23 cellular contexts compared by ENCODE assay signal in the genomic region with DNA sequence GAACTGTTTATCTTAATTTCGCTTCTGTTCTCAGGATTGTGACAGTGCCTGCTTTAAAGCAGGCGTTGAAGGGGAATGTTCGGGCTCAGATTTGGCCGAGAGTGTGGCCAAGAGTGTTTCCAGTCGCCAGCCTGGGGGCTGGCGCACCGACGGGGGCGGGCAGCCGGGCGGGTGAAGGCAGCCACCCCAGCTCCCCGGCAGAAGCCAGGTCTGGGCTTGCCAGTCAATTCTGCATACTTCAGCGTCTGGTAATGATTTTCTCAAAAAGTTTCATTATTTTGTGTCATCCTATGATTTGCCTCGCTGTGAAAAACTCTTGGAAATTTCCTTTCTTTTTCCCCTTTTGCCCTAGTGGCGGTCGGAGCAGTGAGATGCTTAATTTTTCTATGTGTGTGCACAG. TPM values are rescaled to one million over a fixed set of nuclear protein-coding genes. Genes with fewer than 3 reads are reported as not detected.
A peak's percentile ranks its signal among the peaks of the same experiment; 100 is the strongest.
DNase-seq lines count a peak whose midpoint lies in the region; ATAC-seq and TF ChIP-seq lines count a peak whose summit lies in the region.
"Had no signal": no experiment of that assay in that cellular context is flagged by ENCODE, and none has a peak within 500 bp of the region (broad histone marks: within the 10 kb centered on the region; RNA-seq: fewer than 3 reads in every experiment).

No MANE protein-coding gene starts in this region.

- TF ChIP-seq POLR2A in IMR-90 (IDR thresholded peaks at IDR 0.05; ENCODE audit: low read depth, low read length) (no peak), esophagus muscularis mucosa (IDR thresholded peaks at IDR 0.05; ENCODE audit: low read depth) (no peak)

- H2AK5ac ChIP-seq in IMR-90 (ENCODE audit: low read depth, low read length): no peak overlapping the region

- no peak overlapping the region for H3K23ac ChIP-seq in IMR-90 (ENCODE audit: low read depth, low read length)

- H3K56ac ChIP-seq in IMR-90 (ENCODE audit: extremely low read depth, insufficient read depth, low read length): no peak overlapping the region

- H4K5ac ChIP-seq in IMR-90 (ENCODE audit: low read depth, low read length): no peak overlapping the region

- no peaks in the 10 kb centered on the region for H4K20me1 ChIP-seq in IMR-90 (ENCODE audit: insufficient read depth, low read length)

- CTCF ChIA-PET in IMR-90 (lab: Yijun Ruan, JAX): no interaction called here

- no peak overlapping the region for H3K14ac ChIP-seq in IMR-90 (replicated peaks; ENCODE audit: low read depth, low read length)

- no peaks in the 10 kb centered on the region for H3K79me1 ChIP-seq in IMR-90 (ENCODE audit: low read depth in 1 of 2, low read length in 2 of 2)

- peak; percentile 15 for TF ChIP-seq CTCF in AG09309 (IDR thresholded peaks at IDR 0.05; ENCODE audit: control insufficient read depth, insufficient read depth, low read depth, low read length, missing control alignments)
- no peak for TF ChIP-seq CTCF in IMR-90 (conservative IDR thresholded peaks at IDR 0.05; ENCODE audit: low read depth, low read length)
- no peak for TF ChIP-seq CTCF in esophagus muscularis mucosa (IDR thresholded peaks at IDR 0.05)
- TF ChIP-seq CTCF in psoas muscle (IDR thresholded peaks at IDR 0.05): no peak

- no peak overlapping the region for H2BK20ac ChIP-seq in IMR-90 (ENCODE audit: low read depth, low read length)

- H3K4me2 ChIP-seq in IMR-90 (ENCODE audit: low read depth, low read length): peak overlapping the region; percentile 27; the same call in 1 of the 2 replicates

- no peak for DNase-seq in AG09309 (ENCODE audit: low read depth)
- no peak for DNase-seq in IMR-90
- DNase-seq in esophagus muscularis mucosa (ENCODE audit: extremely low spot score): no peak
- DNase-seq in NCI-H1436 (lab: John Stamatoyannopoulos, UW): no peak
- DNase-seq in psoas muscle: no peak
- no peak for DNase-seq in caudate nucleus (lab: John Stamatoyannopoulos, UW)
- no peak for DNase-seq in NCI-H1417 (lab: John Stamatoyannopoulos, UW)
- DNase-seq: activated CD4-positive, alpha-beta T cell treated with anti-CD3 and anti-CD28 coated beads for 1 hour; activated CD8-positive, alpha-beta memory T cell treated with anti-CD3 and anti-CD28 coated beads for 24 hours; activated naive CD4-positive, alpha-beta T cell treated with anti-CD3 and anti-CD28 coated beads, Interleukin-2, amount 10 ng/mL, durations not matched to agents 7 days and 5 days; activated T-cell treated with anti-CD3 and anti-CD28 coated beads, Interleukin-2, amount 50 U/mL, for 4 hours; aorta; Caco-2; HCEC 1CT; hypothalamus; naive B cell; NCI-H524; T1000 had no signal

- peaks cover 3% of the 10 kb centered on the region; the same call in 1 of the 2 replicates for H3K4me1 ChIP-seq in IMR-90 (ENCODE audit: control insufficient read depth, insufficient read depth, low read length)
- peaks cover 0 to 7% (median 2%) of the 10 kb centered on the region in 4 donors for H3K4me1 ChIP-seq in esophagus muscularis mucosa
- H3K4me1 ChIP-seq in muscle layer of duodenum (ENCODE audit: control insufficient read depth in 1 of 2, insufficient read depth in 2 of 2, low read length in 2 of 2): no peaks in the 10 kb centered on the region
- H3K4me1 ChIP-seq in psoas muscle: no peaks in the 10 kb centered on the region
- H3K4me1 ChIP-seq: Caco-2, right atrium auricular region had no signal

- H3K4ac ChIP-seq in IMR-90 (ENCODE audit: low read depth, low read length): no peak overlapping the region

- H3K27ac ChIP-seq in IMR-90 (ENCODE audit: insufficient read depth, low read length) (no peak overlapping the region), esophagus muscularis mucosa (replicated peaks in 1 of 4) (no peak overlapping the region), muscle layer of duodenum (ENCODE audit: low read length) (peak overlapping the region; percentile 51), psoas muscle (no peak overlapping the region), caudate nucleus (ENCODE audit: low read depth, low read length) (no peak overlapping the region)

- no peak overlapping the region for H3K9ac ChIP-seq in IMR-90 (ENCODE audit: low read depth, low read length)

- intact Hi-C loops in IMR-90 (cut with micrococcal nuclease): no loop called here
- intact Hi-C loops in esophagus muscularis mucosa (cut with DNase I): no loop called here
- intact Hi-C loops in psoas muscle (cut with DNase I): no loop called here

- H4K8ac ChIP-seq in IMR-90 (ENCODE audit: low read depth in 2 of 2, low read length in 2 of 2): no peak overlapping the region

- 39% methylated on average over 4 of the region's 16 CpGs; no CpG with 5 or more reads in 1 of the 2 experiments for WGBS in IMR-90 (ENCODE audit: extremely low coverage in 2 of 2, insufficient read length in 1 of 2), 2 experiments
- 77% methylated on average over 16 of the region's 16 CpGs for WGBS in esophagus muscularis mucosa
- 73 to 82% (median 77%) methylated on average over 16 of the region's 16 CpGs for WGBS in psoas muscle, 3 donors

- H3K4me3 ChIP-seq in AG09309 (ENCODE audit: control insufficient read depth, low read depth, low read length) (peak overlapping the region; percentile 40), IMR-90 (ENCODE audit: insufficient read depth, low read depth, low read length) (no peak overlapping the region; the same call in 1 of the 2 replicates), esophagus muscularis mucosa (peak overlapping the region in 3 of 4 donors; percentile 9 to 36 (median 26)), muscle layer of duodenum (ENCODE audit: low read depth in 1 of 2, low read length in 2 of 2) (peak overlapping the region; percentile 31 to 48), psoas muscle (no peak overlapping the region)

- H3K9me1 ChIP-seq in IMR-90 (ENCODE audit: insufficient read depth, low read length): no peaks in the 10 kb centered on the region

- BruUV-seq in IMR-90 (replicated peaks; lab: Mats Ljungman, UMichigan): no TSS peak

- H3K27me3 ChIP-seq in IMR-90 (ENCODE audit: control insufficient read depth, insufficient read depth, low read length) (peaks cover 7% of the 10 kb centered on the region; the same call in 1 of the 2 replicates), esophagus muscularis mucosa (peaks cover 0 to 8% (median 0%) of the 10 kb centered on the region in 4 donors), muscle layer of duodenum (ENCODE audit: low read depth, low read length) (no peaks in the 10 kb centered on the region), psoas muscle (ENCODE audit: insufficient read depth in 3 of 3, low read length in 2 of 3) (no peaks in the 10 kb centered on the region)
- H3K27me3 ChIP-seq: right atrium auricular region had no signal

- no peak overlapping the region for H2BK5ac ChIP-seq in IMR-90 (ENCODE audit: low read depth, low read length, poor library complexity, severe bottlenecking)

- POLR2A ChIA-PET in IMR-90 (lab: Charles Lee; ENCODE audit: unreplicated experiment): no interaction called here

- H2AK9ac ChIP-seq in IMR-90 (replicated peaks; ENCODE audit: low read depth, low read length, poor library complexity): no peak overlapping the region

- in situ Hi-C loops in IMR-90 (cut with MboI; ENCODE audit: low sequenced_read_pairs): no loop called here

- H4K91ac ChIP-seq in IMR-90 (ENCODE audit: insufficient read depth, low read depth, low read length): no peak overlapping the region

- no peak overlapping the region for H2BK120ac ChIP-seq in IMR-90 (ENCODE audit: low read depth, low read length)

- TF ChIP-seq EP300 in esophagus muscularis mucosa (IDR thresholded peaks at IDR 0.05): no peak

- ATAC-seq in IMR-90 (ENCODE audit: low read depth) (no peak; the same call in 1 of the 2 replicates), psoas muscle (no peak)
- ATAC-seq: activated T-cell treated with anti-CD3 and anti-CD28 coated beads, Interleukin-2, amount 50 U/mL, for 4 hours had no signal

- H3K9me3 ChIP-seq in IMR-90 (ENCODE audit: control insufficient read depth, insufficient read depth, low read length): no peaks in the 10 kb centered on the region
- H3K9me3 ChIP-seq in esophagus muscularis mucosa: peaks cover 0 to 5% (median 0%) of the 10 kb centered on the region in 4 donors
- H3K9me3 ChIP-seq in muscle layer of duodenum (ENCODE audit: control insufficient read depth in 1 of 2, low read length in 2 of 2): no peaks in the 10 kb centered on the region
- H3K9me3 ChIP-seq in psoas muscle: no peaks in the 10 kb centered on the region
- H3K9me3 ChIP-seq: Caco-2, right atrium auricular region had no signal

- dilution Hi-C loops in IMR-90 (cut with HindIII; ENCODE audit: low sequenced_read_pairs, unreplicated experiment): no loop called here

- H2BK15ac ChIP-seq in IMR-90 (ENCODE audit: low read depth, low read length): no peak overlapping the region

- H2AFZ ChIP-seq in IMR-90 (replicated peaks; ENCODE audit: low read length, poor library complexity): peak overlapping the region; percentile 61

- no peak for TF ChIP-seq RAD21 in IMR-90 (IDR thresholded peaks at IDR 0.05; ENCODE audit: low read length)

- H3K18ac ChIP-seq in IMR-90 (ENCODE audit: low read depth, low read length): no peak overlapping the region

- H3K36me3 ChIP-seq in IMR-90 (ENCODE audit: control insufficient read depth, insufficient read depth, low read length): no peaks in the 10 kb centered on the region
- H3K36me3 ChIP-seq in esophagus muscularis mucosa: no peaks in the 10 kb centered on the region
- no peaks in the 10 kb centered on the region for H3K36me3 ChIP-seq in muscle layer of duodenum (ENCODE audit: control insufficient read depth in 1 of 2, insufficient read depth in 2 of 2, low read length in 2 of 2)
- H3K36me3 ChIP-seq in psoas muscle (ENCODE audit: insufficient read depth in 1 of 2, low read depth in 1 of 2): no peaks in the 10 kb centered on the region
- H3K36me3 ChIP-seq: right atrium auricular region had no signal

RNA-seq across cellular contexts. Expression of gene FAM228A, which starts 0.8 kb away (rescaled TPM):
- not detected in 2 replicates for total RNA-seq in IMR-90 (2012; rRNA removed)
- polyA plus RNA-seq in IMR-90 (2012; rRNA removed): 0.07 TPM in 1 of 2 replicates, not detected in the other
- polyA plus RNA-seq in IMR-90 (2012; cell fraction: cytosol; rRNA removed): 0.02 and 0.03 TPM in 2 replicates
- polyA plus RNA-seq in IMR-90 (2012; cell fraction: nucleus; rRNA removed; ENCODE audit: low replicate concordance): 0.05 and 0.07 TPM in 2 replicates
- total RNA-seq in esophagus muscularis mucosa: 1 to 10 TPM; 1.1 to 3.3 (median 2.6) TPM
- under 1 TPM in 3 of 4 donors, not detected in 1; 0.50 to 0.69 (median 0.58) TPM for total RNA-seq in psoas muscle
- under 1 TPM; 0.04 to 0.24 (median 0.23) TPM for polyA plus RNA-seq in psoas muscle
- total RNA-seq: activated T-cell treated with anti-CD3 and anti-CD28 coated beads, Interleukin-2, amount 50 U/mL, for 4 hours; B cell; Caco-2; Daoy; HT1080 had no signal

RNA-seq across cellular contexts. Expression of gene FAM228B, which starts 52.4 kb away (rescaled TPM):
- 2.0 and 2.2 TPM in 2 replicates for total RNA-seq in IMR-90 (2012; rRNA removed)
- 2.3 and 2.9 TPM in 2 replicates for polyA plus RNA-seq in IMR-90 (2012; rRNA removed)
- polyA plus RNA-seq in IMR-90 (2012; cell fraction: cytosol; rRNA removed): 0.46 and 1.00 TPM in 2 replicates
- 2.9 and 9.5 TPM in 2 replicates for polyA plus RNA-seq in IMR-90 (2012; cell fraction: nucleus; rRNA removed; ENCODE audit: low replicate concordance)
- total RNA-seq in esophagus muscularis mucosa: 10 to 100 TPM; 22.6 to 41.4 (median 33.8) TPM
- total RNA-seq in psoas muscle: 10 to 100 TPM; 12.4 to 30.1 (median 12.8) TPM
- 1 to 10 TPM; 2.5 to 6.9 (median 5.2) TPM for polyA plus RNA-seq in psoas muscle

RNA-seq across cellular contexts. Expression of gene PFN4, which starts 52.5 kb away (rescaled TPM):
- total RNA-seq in IMR-90 (2012; rRNA removed): 0.28 and 0.36 TPM in 2 replicates
- polyA plus RNA-seq in IMR-90 (2012; rRNA removed): 0.27 and 0.48 TPM in 2 replicates
- polyA plus RNA-seq in IMR-90 (2012; cell fraction: cytosol; rRNA removed): 0.17 and 0.41 TPM in 2 replicates
- 0.23 and 0.75 TPM in 2 replicates for polyA plus RNA-seq in IMR-90 (2012; cell fraction: nucleus; rRNA removed; ENCODE audit: low replicate concordance)
- under 1 TPM in 1 of 4 donors, not detected in 3; 0.83 TPM for total RNA-seq in esophagus muscularis mucosa
- total RNA-seq in psoas muscle: under 1 TPM in 3 of 4 donors, not detected in 1; 0.24 to 0.45 (median 0.34) TPM
- 1 to 10 TPM in 1 of 3 donors, under 1 TPM in 2; 0.18 to 1.2 (median 0.35) TPM for polyA plus RNA-seq in psoas muscle
- total RNA-seq: activated T-cell treated with anti-CD3 and anti-CD28 coated beads, Interleukin-2, amount 50 U/mL, for 4 hours had no signal

Comparison
In these comparisons a context has a peak if more than half of its experiments do, and no peak if none do; other contexts are left out.
1. H3K4me3 ChIP-seq: peak in AG09309 (single experiment), esophagus muscularis mucosa (3 of 4) and muscle layer of duodenum (2 of 2); none in IMR-90 (single experiment) and psoas muscle (single experiment).